Comparison of ENCODE assay signal across 11 cellular contexts in genomic region chr7:35004531-35005096, GRCh38. TPM values are rescaled to one million over a fixed set of nuclear protein-coding genes. Genes with fewer than 3 reads are reported as not detected.
DNase-seq lines count a peak whose midpoint lies in the region; ATAC-seq and TF ChIP-seq lines count a peak whose summit lies in the region.
"Had no signal": no experiment of that assay in that cellular context is flagged by ENCODE, and none has a peak within 500 bp of the region (broad histone marks: within the 10 kb centered on the region; RNA-seq: fewer than 3 reads in every experiment).

No MANE protein-coding gene starts in this region.

- TF ChIP-seq CTCF in chondrocyte (IDR thresholded peaks at IDR 0.05), result no peak

- H3K4me1 Mint-ChIP-seq in chondrocyte (ENCODE audit: low read depth), result peaks cover 35% of the 10 kb centered on the region

- H3K27me3 ChIP-seq in MG63 (no peaks in the 10 kb centered on the region), muscle layer of duodenum (ENCODE audit: low read depth, low read length) (no peaks in the 10 kb centered on the region)
- H3K27me3 ChIP-seq: body of pancreas had no signal

- H3K9me3 ChIP-seq in MG63 (no peaks in the 10 kb centered on the region; the same call in 1 of the 2 replicates), muscle layer of duodenum (ENCODE audit: control insufficient read depth in 1 of 2, low read length in 2 of 2) (no peaks in the 10 kb centered on the region)
- H3K9me3 ChIP-seq: body of pancreas had no signal

- H3K36me3 ChIP-seq in MG63 (no peaks in the 10 kb centered on the region), muscle layer of duodenum (ENCODE audit: control insufficient read depth in 1 of 2, insufficient read depth in 2 of 2, low read length in 2 of 2) (peaks cover 0 to 11% of the 10 kb centered on the region in 2 donors)

- H3K4me3 ChIP-seq in MG63 (no peak overlapping the region), muscle layer of duodenum (ENCODE audit: low read depth in 1 of 2, low read length in 2 of 2) (no peak overlapping the region)
- H3K4me3 ChIP-seq: body of pancreas, skin epidermis had no signal

- H3K4me3 Mint-ChIP-seq in chondrocyte (ENCODE audit: unreplicated experiment), result no peak overlapping the region

- peaks cover 6% of the 10 kb centered on the region for H3K9me3 Mint-ChIP-seq in chondrocyte (ENCODE audit: low read depth)

- peaks cover 0 to 6% of the 10 kb centered on the region in 2 donors for H3K4me1 ChIP-seq in muscle layer of duodenum (ENCODE audit: control insufficient read depth in 1 of 2, insufficient read depth in 2 of 2, low read length in 2 of 2)

- no peaks in the 10 kb centered on the region for H3K27me3 Mint-ChIP-seq in chondrocyte (ENCODE audit: low read depth)

- peak; percentile 62 for DNase-seq in DMS53 treated with DMSO at 0.1 percent for 48 hours (lab: John Stamatoyannopoulos, UW; ENCODE audit: unreplicated experiment)
- DNase-seq in MG63, result peak; percentile 47
- no peak for DNase-seq in chondrocyte (ENCODE audit: low spot score)
- no peak for DNase-seq in CD1c-positive myeloid dendritic cell (ENCODE audit: extremely low spot score)
- no peak for DNase-seq in activated CD4-positive, alpha-beta T cell treated with anti-CD3 and anti-CD28 coated beads for 1 hour
- DNase-seq in HuH-7 (ENCODE audit: low spot score), result no peak
- DNase-seq: NCI-H146 had no signal

- peak overlapping the region; percentile 51 for H3K27ac ChIP-seq in muscle layer of duodenum (ENCODE audit: low read length)

- ATAC-seq in HG02885 (IDR thresholded peaks at IDR 0.05; ENCODE audit: poor library complexity, unreplicated experiment), result no peak

- H3K36me3 Mint-ChIP-seq in chondrocyte (ENCODE audit: low read depth), result no peaks in the 10 kb centered on the region

- peak overlapping the region; percentile 98 for H3K27ac Mint-ChIP-seq in chondrocyte (ENCODE audit: unreplicated experiment)

RNA-seq across cellular contexts. Expression of gene DPY19L1, which starts 32.7 kb away (rescaled TPM):
- 13.3 and 22.2 TPM in 2 replicates for total RNA-seq in MG63 (2014; rRNA removed; shearing (Covaris generic); ENCODE audit: low replicate concordance)
- 30.9 to 47.7 TPM (median 32.2 TPM) in 3 replicates for total RNA-seq in chondrocyte

Comparison
In these comparisons a context has a peak if more than half of its experiments do, and no peak if none do; other contexts are left out.
1. DNase-seq: peak in DMS53 treated with DMSO at 0.1 percent for 48 hours (single experiment) and MG63 (single experiment); none in chondrocyte (single experiment), CD1c-positive myeloid dendritic cell (single experiment), activated CD4-positive, alpha-beta T cell treated with anti-CD3 and anti-CD28 coated beads for 1 hour (single experiment) and HuH-7 (single experiment).